Comparison of ENCODE assay signal across 16 cellular contexts in the genomic region with DNA sequence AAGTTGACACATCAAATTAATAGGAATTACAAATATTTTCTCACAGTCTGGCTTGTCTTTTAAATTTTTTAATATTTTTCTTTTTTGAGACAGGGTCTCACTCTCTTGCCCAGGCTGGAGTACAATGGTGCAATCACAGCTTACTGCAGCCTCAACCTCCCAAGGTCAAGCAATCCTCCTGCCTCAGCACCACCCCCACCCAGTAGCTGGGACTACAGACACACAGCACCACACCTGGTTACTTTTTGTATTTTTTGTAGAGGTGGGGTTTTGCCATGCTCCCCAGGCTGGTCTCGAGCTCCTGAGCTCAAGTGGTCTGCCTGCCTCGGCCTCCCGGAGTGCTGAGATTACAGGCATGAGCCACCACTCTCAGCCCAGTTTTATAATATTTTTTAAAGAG.
DNase-seq lines count a peak whose midpoint lies in the region; ATAC-seq and TF ChIP-seq lines count a peak whose summit lies in the region.
"Had no signal": no experiment of that assay in that cellular context is flagged by ENCODE, and none has a peak within 500 bp of the region (broad histone marks: within the 10 kb centered on the region; RNA-seq: fewer than 3 reads in every experiment).

No MANE protein-coding gene starts in this region.

- no peaks in the 10 kb centered on the region for H3K27me3 Mint-ChIP-seq in activated naive CD8-positive, alpha-beta T cell treated with anti-CD3 and anti-CD28 coated beads for 36 hours
- H3K27me3 Mint-ChIP-seq in activated naive CD8-positive, alpha-beta T cell treated with anti-CD3 and anti-CD28 coated beads, Interleukin-2, amount 50 U/mL, for 24 hours, result no peaks in the 10 kb centered on the region
- no peaks in the 10 kb centered on the region for H3K27me3 Mint-ChIP-seq in endodermal cell (ENCODE audit: insufficient read depth)
- no peaks in the 10 kb centered on the region for H3K27me3 Mint-ChIP-seq in CD8-positive, alpha-beta T cell (ENCODE audit: low read depth)

- CTCF ChIA-PET in HEK293 (lab: Yijun Ruan, JAX), result interaction anchor here (0.6 to 0.9 kb wide), 2 partner anchors 224 to 762 kb away, joined by 3 read pairs; no protein-coding TSS in a partner anchor
- CTCF ChIA-PET in CD8-positive, alpha-beta T cell (lab: Charles Lee), result interaction anchor here (7.1 kb wide), 1 partner anchor 13 kb away, joined by 49 read pairs; no protein-coding TSS in a partner anchor

- H3K4me3 Mint-ChIP-seq in activated naive CD8-positive, alpha-beta T cell treated with anti-CD3 and anti-CD28 coated beads for 36 hours, result no peak overlapping the region
- H3K4me3 Mint-ChIP-seq in activated naive CD8-positive, alpha-beta T cell treated with anti-CD3 and anti-CD28 coated beads, Interleukin-2, amount 50 U/mL, for 24 hours, result no peak overlapping the region
- no peak overlapping the region for H3K4me3 Mint-ChIP-seq in endodermal cell
- no peak overlapping the region for H3K4me3 Mint-ChIP-seq in CD8-positive, alpha-beta T cell

- ATAC-seq in activated naive CD8-positive, alpha-beta T cell treated with anti-CD3 and anti-CD28 coated beads, Interleukin-2, amount 50 U/mL, for 24 hours, result no peak
- no peak for ATAC-seq in CD8-positive, alpha-beta T cell

- no peaks in the 10 kb centered on the region for H3K9me3 ChIP-seq in HEK293 (ENCODE audit: control insufficient read depth, insufficient read depth, low read depth, low read length)
- no peaks in the 10 kb centered on the region for H3K9me3 ChIP-seq in endodermal cell (ENCODE audit: control insufficient read depth, low read length)
- no peaks in the 10 kb centered on the region for H3K9me3 ChIP-seq in spleen
- H3K9me3 ChIP-seq in CD8-positive, alpha-beta T cell (ENCODE audit: low read length), result no peaks in the 10 kb centered on the region
- H3K9me3 ChIP-seq: SJCRH30 had no signal

- H3K36me3 ChIP-seq in HEK293 (ENCODE audit: control insufficient read depth in 2 of 2, insufficient read depth in 1 of 2, low read length in 2 of 2) (no peaks in the 10 kb centered on the region), endodermal cell (ENCODE audit: control insufficient read depth, insufficient read depth, low read length) (no peaks in the 10 kb centered on the region), spleen (no peaks in the 10 kb centered on the region)
- no peaks in the 10 kb centered on the region for H3K36me3 ChIP-seq in CD8-positive, alpha-beta T cell (ENCODE audit: insufficient read depth, low read length)
- H3K36me3 ChIP-seq: SJCRH30 had no signal

- peaks cover 51% of the 10 kb centered on the region for H3K4me1 Mint-ChIP-seq in activated naive CD8-positive, alpha-beta T cell treated with anti-CD3 and anti-CD28 coated beads for 36 hours
- peaks cover 65% of the 10 kb centered on the region for H3K4me1 Mint-ChIP-seq in activated naive CD8-positive, alpha-beta T cell treated with anti-CD3 and anti-CD28 coated beads, Interleukin-2, amount 50 U/mL, for 24 hours
- peaks cover 14% of the 10 kb centered on the region for H3K4me1 Mint-ChIP-seq in endodermal cell
- peaks cover 35% of the 10 kb centered on the region for H3K4me1 Mint-ChIP-seq in CD8-positive, alpha-beta T cell (ENCODE audit: low read depth)

- POLR2A ChIA-PET in HEK293 (lab: Yijun Ruan, JAX), result no interaction called here
- POLR2A ChIA-PET in CD8-positive, alpha-beta T cell (lab: Charles Lee), result no interaction called here

- H3K27me3 ChIP-seq in endodermal cell (ENCODE audit: control insufficient read depth, insufficient read depth, low read length, poor library complexity, severe bottlenecking) (no peaks in the 10 kb centered on the region), spleen (replicated peaks in 1 of 7) (no peaks in the 10 kb centered on the region)
- H3K27me3 ChIP-seq in CD8-positive, alpha-beta T cell (ENCODE audit: insufficient read depth, low read length), result no peaks in the 10 kb centered on the region
- H3K27me3 ChIP-seq: SJCRH30 had no signal

- no peaks in the 10 kb centered on the region for H3K9me3 Mint-ChIP-seq in activated naive CD8-positive, alpha-beta T cell treated with anti-CD3 and anti-CD28 coated beads for 36 hours
- H3K9me3 Mint-ChIP-seq in activated naive CD8-positive, alpha-beta T cell treated with anti-CD3 and anti-CD28 coated beads, Interleukin-2, amount 50 U/mL, for 24 hours, result no peaks in the 10 kb centered on the region
- no peaks in the 10 kb centered on the region for H3K9me3 Mint-ChIP-seq in endodermal cell
- H3K9me3 Mint-ChIP-seq in CD8-positive, alpha-beta T cell, result no peaks in the 10 kb centered on the region

- WGBS in endodermal cell (ENCODE audit: insufficient coverage in 1 of 2, insufficient read length in 1 of 2), 2 experiments, result 86% methylated on average over 3 of the region's 3 CpGs; no CpG with 5 or more reads in 1 of the 2 experiments
- 94 to 97% (median 97%) methylated on average over 3 of the region's 3 CpGs for WGBS in spleen, 5 donors

- peak overlapping the region; percentile 61 for H3K27ac Mint-ChIP-seq in activated naive CD8-positive, alpha-beta T cell treated with anti-CD3 and anti-CD28 coated beads for 36 hours
- no peak overlapping the region for H3K27ac Mint-ChIP-seq in activated naive CD8-positive, alpha-beta T cell treated with anti-CD3 and anti-CD28 coated beads, Interleukin-2, amount 50 U/mL, for 24 hours
- no peak overlapping the region for H3K27ac Mint-ChIP-seq in endodermal cell
- H3K27ac Mint-ChIP-seq in CD8-positive, alpha-beta T cell, result no peak overlapping the region

- H3K4me1 ChIP-seq in HEK293 (ENCODE audit: control insufficient read depth, insufficient read depth, low read length) (peaks cover 6% of the 10 kb centered on the region), endodermal cell (ENCODE audit: control insufficient read depth, insufficient read depth, low read length) (peaks cover 4% of the 10 kb centered on the region), spleen (peaks cover 4 to 83% (median 51%) of the 10 kb centered on the region in 6 donors)
- peaks cover 9% of the 10 kb centered on the region for H3K4me1 ChIP-seq in CD8-positive, alpha-beta T cell (ENCODE audit: insufficient read depth, low read length)

- H3K9ac ChIP-seq in endodermal cell (ENCODE audit: extremely low read depth, low read length, poor library complexity, severe bottlenecking), result no peak overlapping the region

- TF ChIP-seq CTCF in HEK293 (tag by site-specific recombination; IDR thresholded peaks at IDR 0.05), result no peak
- TF ChIP-seq CTCF in endodermal cell (conservative IDR thresholded peaks at IDR 0.05), result peak; percentile 57
- no peak for TF ChIP-seq CTCF in spleen (IDR thresholded peaks at IDR 0.05 in 8 of 11, conservative IDR thresholded peaks at IDR 0.05 in 3 of 11)
- no peak for TF ChIP-seq CTCF in CD8-positive, alpha-beta T cell (IDR thresholded peaks at IDR 0.05)

- H3K27ac ChIP-seq in HEK293 (ENCODE audit: extremely low read depth, low read depth, low read length) (no peak overlapping the region), endodermal cell (ENCODE audit: low read depth, low read length) (no peak overlapping the region), spleen (peak overlapping the region in 7 of 8 donors; percentile 51 to 85 (median 77))
- no peak overlapping the region for H3K27ac ChIP-seq in CD8-positive, alpha-beta T cell (ENCODE audit: low read depth, low read length)
- H3K27ac ChIP-seq: HL-60, PC-9, SJCRH30 had no signal

- no peak for DNase-seq in activated naive CD8-positive, alpha-beta T cell treated with anti-CD3 and anti-CD28 coated beads for 36 hours
- DNase-seq in activated naive CD8-positive, alpha-beta T cell treated with anti-CD3 and anti-CD28 coated beads, Interleukin-2, amount 50 U/mL, for 24 hours, result no peak
- DNase-seq in endodermal cell (no peak), spleen (no peak), dermis blood vessel endothelial cell (no peak), DMS53 treated with DMSO at 0.1 percent for 48 hours (lab: John Stamatoyannopoulos, UW; ENCODE audit: unreplicated experiment) (no peak)
- no peak for DNase-seq in CD8-positive, alpha-beta T cell
- DNase-seq: C1 segment of cervical spinal cord, NCI-H1417 treated with DMSO at 0.1 percent for 48 hours, NCI-H1930, NCI-H2171 treated with DMSO at 0.1 percent for 48 hours, NCI-H446 treated with DMSO at 0.1 percent for 48 hours, PC-9, SJCRH30 had no signal

- intact Hi-C loops in spleen (cut with DNase I; ENCODE audit: low total_unique reads), result no loop called here
- intact Hi-C loops in CD8-positive, alpha-beta T cell (cut with DNase I, micrococcal nuclease), result loop anchor here in 1 of 2 experiments (5.0 kb wide), 1 partner anchor 855 kb away; no protein-coding TSS in a partner anchor

- H3K4me3 ChIP-seq in HEK293 (ENCODE audit: low read depth, low read length) (no peak overlapping the region), endodermal cell (ENCODE audit: low read length) (no peak overlapping the region), spleen (no peak overlapping the region)
- no peak overlapping the region for H3K4me3 ChIP-seq in CD8-positive, alpha-beta T cell (ENCODE audit: low read depth, low read length)
- H3K4me3 ChIP-seq: PC-9, SJCRH30 had no signal

- TF ChIP-seq POLR2A in spleen (IDR thresholded peaks at IDR 0.05), result no peak

- peaks cover 7% of the 10 kb centered on the region for H3K36me3 Mint-ChIP-seq in activated naive CD8-positive, alpha-beta T cell treated with anti-CD3 and anti-CD28 coated beads for 36 hours
- H3K36me3 Mint-ChIP-seq in activated naive CD8-positive, alpha-beta T cell treated with anti-CD3 and anti-CD28 coated beads, Interleukin-2, amount 50 U/mL, for 24 hours (ENCODE audit: low read depth), result no peaks in the 10 kb centered on the region
- H3K36me3 Mint-ChIP-seq in endodermal cell (ENCODE audit: low read depth), result no peaks in the 10 kb centered on the region
- no peaks in the 10 kb centered on the region for H3K36me3 Mint-ChIP-seq in CD8-positive, alpha-beta T cell

TF ChIP-seq in HEK293, 187 proteins besides CTCF, POLR2A, EP300 and RAD21:
- no peak for TF ChIP-seq GLIS2 (tag by site-specific recombination; IDR thresholded peaks at IDR 0.05)
- TF ChIP-seq GLIS1 (tag by site-specific recombination; IDR thresholded peaks at IDR 0.05), result peak; percentile 70
- TF ChIP-seq ZNF121 (tag by site-specific recombination; IDR thresholded peaks at IDR 0.05), result peak; percentile 68

Comparison
In these comparisons a context has a peak if more than half of its experiments do, and no peak if none do; other contexts are left out.
1. H3K27ac ChIP-seq: peak in spleen (7 of 8); none in HEK293 (single experiment), endodermal cell (single experiment) and CD8-positive, alpha-beta T cell (single experiment).